In the genomic region with DNA sequence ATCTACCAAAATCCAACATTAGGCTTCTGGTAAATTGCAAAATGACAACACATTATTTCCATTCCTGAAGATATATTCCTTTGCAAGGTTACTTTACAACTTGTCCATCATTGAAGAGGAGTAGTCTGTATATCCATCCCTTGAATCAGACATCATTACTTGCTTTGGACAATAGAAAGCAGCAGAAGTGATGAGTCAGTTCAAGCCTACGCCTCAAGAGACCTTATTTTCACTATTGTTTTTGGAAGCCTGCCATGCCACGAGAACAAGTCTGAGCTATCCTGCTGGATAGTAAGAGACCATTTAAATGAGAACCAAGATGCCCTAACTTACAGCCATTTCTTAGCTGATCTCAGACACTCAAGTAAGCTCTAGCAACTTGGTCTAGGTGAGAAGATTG, we compare ENCODE assay signal across 9 cellular contexts.
DNase-seq lines count a peak whose midpoint lies in the region; ATAC-seq, FAIRE-seq and TF ChIP-seq lines count a peak whose summit lies in the region.
"Had no signal": no experiment of that assay in that cellular context is flagged by ENCODE, and none has a peak within 500 bp of the region (broad histone marks: within the 10 kb centered on the region; RNA-seq: fewer than 3 reads in every experiment).

No MANE protein-coding gene starts in this region.

- H3K4me1 ChIP-seq in GM12878 (ENCODE audit: control insufficient read depth, insufficient read depth, low read length) (no peaks in the 10 kb centered on the region), small intestine (ENCODE audit: control insufficient read depth in 2 of 2, insufficient read depth in 1 of 2, low read depth in 1 of 2, low read length in 1 of 2) (no peaks in the 10 kb centered on the region)

- WGBS in GM12878 (ENCODE audit: insufficient coverage, insufficient replicate concordance, low lambda C conversion rate, missing lambda C conversion rate), result 17% methylated on average over 2 of the region's 2 CpGs
- WGBS in small intestine, 3 donors, result 57 to 61% (median 57%) methylated on average over 2 of the region's 2 CpGs

- peak; percentile 92 for DNase-seq in A172 (ENCODE audit: low spot score)
- DNase-seq in GM12878 (ENCODE audit: low read depth, low spot score), result no peak
- no peak for DNase-seq in NCI-H1092 (lab: John Stamatoyannopoulos, UW)
- DNase-seq in WERI-Rb-1, result no peak
- no peak for DNase-seq in small intestine
- DNase-seq in NCI-H2227 (lab: John Stamatoyannopoulos, UW; ENCODE audit: unreplicated experiment), result no peak
- DNase-seq: CD4-positive, alpha-beta memory T cell had no signal

- no peak overlapping the region for H2AFZ ChIP-seq in GM12878 (ENCODE audit: control insufficient read depth, low read depth, low read length)

- intact Hi-C loops in GM12878 (cut with micrococcal nuclease; ENCODE audit: unreplicated experiment), result no loop called here

- SMC1A ChIA-PET in GM12878 (lab: Charles Lee; ENCODE audit: uncharacterized antibody, unreplicated experiment), result interaction anchor here (0.7 kb wide), 1 partner anchor 828 kb away, joined by 3 read pairs; no protein-coding TSS in a partner anchor

- ATAC-seq in GM19463 (IDR thresholded peaks at IDR 0.05; ENCODE audit: unreplicated experiment), result peak; percentile 82
- peak; percentile 48 for ATAC-seq in HG03521 (IDR thresholded peaks at IDR 0.05; ENCODE audit: unreplicated experiment)
- peak; percentile 51 for ATAC-seq in GM12878

- POLR2A ChIA-PET in GM12878 (lab: Charles Lee), result no interaction called here

- H3K27me3 ChIP-seq in GM12878 (replicated peaks in 1 of 2; ENCODE audit: control insufficient read depth in 2 of 2, insufficient read depth in 2 of 2, low read length in 1 of 2) (no peaks in the 10 kb centered on the region), WERI-Rb-1 (ENCODE audit: insufficient read depth, low read depth, severe bottlenecking) (no peaks in the 10 kb centered on the region), small intestine (ENCODE audit: control insufficient read depth in 2 of 2, insufficient read depth in 2 of 2, low read length in 2 of 2) (no peaks in the 10 kb centered on the region)

- RAD21 ChIA-PET in GM12878 (lab: Charles Lee; ENCODE audit: unreplicated experiment), result no interaction called here

- H3K27ac ChIP-seq in GM12878 (ENCODE audit: control insufficient read depth, insufficient read depth), result no peak overlapping the region
- no peak overlapping the region for H3K27ac ChIP-seq in WERI-Rb-1
- H3K27ac ChIP-seq in small intestine (ENCODE audit: low read depth in 1 of 2, low read length in 1 of 2), result no peak overlapping the region

- no TSS peak for BruUV-seq in GM12878 (replicated peaks; lab: Mats Ljungman, UMichigan)

- TF ChIP-seq CTCF in GM12878 (IDR thresholded peaks at IDR 0.05 in 2 of 3, conservative IDR thresholded peaks at IDR 0.05 in 1 of 3; ENCODE audit: control insufficient read depth in 2 of 3, extremely low read depth in 1 of 3, insufficient read depth in 1 of 3, low read depth in 3 of 3, low read length in 3 of 3) (no peak), WERI-Rb-1 (IDR thresholded peaks at IDR 0.05; ENCODE audit: low read depth, low read length) (no peak)

- no peaks in the 10 kb centered on the region for H3K79me2 ChIP-seq in GM12878 (ENCODE audit: control insufficient read depth, insufficient read depth, low read length)

- TF ChIP-seq RAD21 in GM12878 (IDR thresholded peaks at IDR 0.05; ENCODE audit: insufficient read depth, low read depth, low read length), result no peak

- H3K36me3 ChIP-seq in GM12878 (ENCODE audit: control insufficient read depth in 2 of 2, insufficient read depth in 2 of 2, low read length in 1 of 2), result no peaks in the 10 kb centered on the region
- no peaks in the 10 kb centered on the region for H3K36me3 ChIP-seq in WERI-Rb-1
- H3K36me3 ChIP-seq in small intestine (ENCODE audit: control insufficient read depth in 2 of 2, insufficient read depth in 2 of 2, low read length in 2 of 2), result no peaks in the 10 kb centered on the region

- 0 out of 2 replicates have a peak overlapping the region, but pooled peaks have one; percentile 17 for H3K4me2 ChIP-seq in GM12878 (ENCODE audit: control insufficient read depth, insufficient read depth)

- H3K4me3 ChIP-seq in GM12878, result no peak overlapping the region
- H3K4me3 ChIP-seq in WERI-Rb-1 (ENCODE audit: low read depth, low read length), result no peak overlapping the region
- H3K4me3 ChIP-seq in small intestine (ENCODE audit: low read depth in 1 of 2, low read length in 2 of 2), result no peak overlapping the region

- CTCF ChIA-PET in GM12878 (lab: Yijun Ruan, JAX), result no interaction called here

- FAIRE-seq in GM12878 (lab: Jason Lieb, UNC) (no peak), small intestine (lab: Jason Lieb, UNC) (no peak)

- H3K9ac ChIP-seq in GM12878 (ENCODE audit: control insufficient read depth, insufficient read depth, low read length), result no peak overlapping the region

- H4K20me1 ChIP-seq in GM12878 (ENCODE audit: control insufficient read depth, insufficient read depth), result no peaks in the 10 kb centered on the region

- H3K9me3 ChIP-seq in GM12878 (replicated peaks; ENCODE audit: control insufficient read depth, insufficient read depth, low read length) (no peaks in the 10 kb centered on the region), WERI-Rb-1 (ENCODE audit: severe bottlenecking) (no peaks in the 10 kb centered on the region), small intestine (ENCODE audit: control insufficient read depth, low read depth) (no peaks in the 10 kb centered on the region)

- no peak for TF ChIP-seq POLR2A in GM12878 (IDR thresholded peaks at IDR 0.05; ENCODE audit: low read depth, low read length)

- in situ Hi-C loops in GM12878 (cut with MboI), result no loop called here

- no peak for TF ChIP-seq EP300 in GM12878 (IDR thresholded peaks at IDR 0.05; ENCODE audit: borderline replicate concordance in 1 of 2, control insufficient read depth in 1 of 2, low read depth in 2 of 2, low read length in 2 of 2)

TF ChIP-seq in GM12878, 131 proteins besides CTCF, POLR2A, EP300 and RAD21:
- peak; percentile 29; the same call in 1 of the 2 replicates for TF ChIP-seq RUNX3 (IDR thresholded peaks at IDR 0.05; ENCODE audit: low read length)
- TF ChIP-seq, protein P1, sequence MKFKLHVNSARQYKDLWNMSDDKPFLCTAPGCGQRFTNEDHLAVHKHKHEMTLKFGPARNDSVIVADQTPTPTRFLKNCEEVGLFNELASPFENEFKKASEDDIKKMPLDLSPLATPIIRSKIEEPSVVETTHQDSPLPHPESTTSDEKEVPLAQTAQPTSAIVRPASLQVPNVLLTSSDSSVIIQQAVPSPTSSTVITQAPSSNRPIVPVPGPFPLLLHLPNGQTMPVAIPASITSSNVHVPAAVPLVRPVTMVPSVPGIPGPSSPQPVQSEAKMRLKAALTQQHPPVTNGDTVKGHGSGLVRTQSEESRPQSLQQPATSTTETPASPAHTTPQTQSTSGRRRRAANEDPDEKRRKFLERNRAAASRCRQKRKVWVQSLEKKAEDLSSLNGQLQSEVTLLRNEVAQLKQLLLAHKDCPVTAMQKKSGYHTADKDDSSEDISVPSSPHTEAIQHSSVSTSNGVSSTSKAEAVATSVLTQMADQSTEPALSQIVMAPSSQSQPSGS (IDR thresholded peaks at IDR 0.05; ENCODE audit: low read length), result no peak
- TF ChIP-seq PAX5 (IDR thresholded peaks at IDR 0.05; ENCODE audit: borderline replicate concordance, low read depth, low read length), result no peak
- TF ChIP-seq HDAC2 (IDR thresholded peaks at IDR 0.05), result no peak
- peak; percentile 21; the same call in 1 of the 2 replicates for TF ChIP-seq JUNB (IDR thresholded peaks at IDR 0.05)
- no peak for TF ChIP-seq FOXK2 (IDR thresholded peaks at IDR 0.05)
- TF ChIP-seq EGR1 (IDR thresholded peaks at IDR 0.05; ENCODE audit: borderline replicate concordance in 1 of 2, low read depth in 2 of 2, low read length in 2 of 2), result no peak
